Comparison of ENCODE assay signal across 26 cellular contexts in genomic region chr9:120863833-120864232, GRCh38. TPM values are rescaled to one million over a fixed set of nuclear protein-coding genes. Genes with fewer than 3 reads are reported as not detected.
DNase-seq lines count a peak whose midpoint lies in the region; ATAC-seq and TF ChIP-seq lines count a peak whose summit lies in the region.
"Had no signal": no experiment of that assay in that cellular context is flagged by ENCODE, and none has a peak within 500 bp of the region (broad histone marks: within the 10 kb centered on the region; RNA-seq: fewer than 3 reads in every experiment).

No MANE protein-coding gene starts in this region.

- H3K27ac Mint-ChIP-seq in T-helper 17 cell: peak overlapping the region; percentile 51
- H3K27ac Mint-ChIP-seq: activated naive CD8-positive, alpha-beta T cell treated with anti-CD3 and anti-CD28 coated beads, Interleukin-2, amount 50 U/mL, for 24 hours; CD4-positive, alpha-beta T cell; IgD-negative memory B cell; stimulated activated naive CD8-positive, alpha-beta T cell treated with anti-CD3 and anti-CD28 coated beads, Interleukin-15, Interleukin-2, amounts not matched to agents 100 ng/mL and 50 ng/mL, for 24 hours had no signal

- no peaks in the 10 kb centered on the region for H3K9me3 ChIP-seq in T-helper 17 cell (ENCODE audit: control insufficient read depth, low read length, poor library complexity, severe bottlenecking)
- H3K9me3 ChIP-seq: heart left ventricle, testis had no signal

- TF ChIP-seq CTCF in foreskin fibroblast (IDR thresholded peaks at IDR 0.05; ENCODE audit: low read depth, low read length): no peak

- H3K4me1 Mint-ChIP-seq in T-helper 17 cell: peaks cover 15% of the 10 kb centered on the region

- peak; percentile 36 for DNase-seq in activated effector memory CD4-positive, alpha-beta T cell treated with anti-CD3 and anti-CD28 coated beads, Interleukin-2, amount 50 U/mL, for 16 hours
- DNase-seq in activated effector memory CD4-positive, alpha-beta T cell treated with Interleukin-2 at 50 U/mL for 16 hours: no peak
- peak; percentile 85 for DNase-seq in H7
- DNase-seq in T-helper 17 cell: no peak
- DNase-seq in iPS-NIHi7 (ENCODE audit: extremely low spot score): peak; percentile 54
- DNase-seq in stimulated activated CD4-positive, alpha-beta T cell treated with anti-CD3 and anti-CD28 coated beads, Interleukin-12 subunit alpha, Interleukin-12 subunit beta, amount 100 ng/mL, for 4 hours: no peak
- no peak for DNase-seq in foreskin fibroblast
- DNase-seq in activated CD4-positive, CD25-positive, alpha-beta regulatory T cell treated with anti-CD3 and anti-CD28 coated beads, Interleukin-2, amount 50 U/mL, for 72 hours: no peak
- DNase-seq: activated CD4-positive, alpha-beta T cell treated with anti-CD3 and anti-CD28 coated beads, Interleukin-2, amount 50 U/mL, for 4 hours; activated naive CD8-positive, alpha-beta T cell treated with anti-CD3 and anti-CD28 coated beads, Interleukin-2, amount 50 U/mL, for 24 hours; cortex of kidney; effector memory CD4-positive, alpha-beta T cell; erythroblast; heart left ventricle; kidney; left ventricle myocardium superior; NCI-H1048; NCI-H446 treated with DMSO at 0.1 percent for 48 hours; NCI-H774; stimulated activated CD4-positive, alpha-beta T cell treated with anti-CD3 and anti-CD28 coated beads, Interleukin-1b, Interleukin-23, amount 100 ng/mL, for 48 hours; testis had no signal

- peaks cover 21% of the 10 kb centered on the region for H3K36me3 ChIP-seq in H7 (replicated peaks; ENCODE audit: control insufficient read depth, insufficient read depth, low read length)

- H3K27me3 ChIP-seq in H7 (ENCODE audit: control insufficient read depth, insufficient read depth, low read length): no peaks in the 10 kb centered on the region
- H3K27me3 ChIP-seq: cardiac muscle cell, heart left ventricle, testis had no signal

- ATAC-seq in T-helper 17 cell: no peak
- ATAC-seq: heart left ventricle, left ventricle myocardium superior had no signal

- no peak overlapping the region for H3K4me3 Mint-ChIP-seq in T-helper 17 cell
- H3K4me3 Mint-ChIP-seq: activated naive CD8-positive, alpha-beta T cell treated with anti-CD3 and anti-CD28 coated beads, Interleukin-2, amount 50 U/mL, for 24 hours; CD4-positive, alpha-beta T cell; stimulated activated naive CD8-positive, alpha-beta T cell treated with anti-CD3 and anti-CD28 coated beads, Interleukin-15, Interleukin-2, amounts not matched to agents 100 ng/mL and 50 ng/mL, for 24 hours had no signal

- H3K27me3 Mint-ChIP-seq in T-helper 17 cell: no peaks in the 10 kb centered on the region
- H3K27me3 Mint-ChIP-seq: activated naive CD8-positive, alpha-beta T cell treated with anti-CD3 and anti-CD28 coated beads, Interleukin-2, amount 50 U/mL, for 24 hours; CD4-positive, alpha-beta T cell; IgD-negative memory B cell; stimulated activated naive CD8-positive, alpha-beta T cell treated with anti-CD3 and anti-CD28 coated beads, Interleukin-15, Interleukin-2, amounts not matched to agents 100 ng/mL and 50 ng/mL, for 24 hours had no signal

- H3K36me3 Mint-ChIP-seq in T-helper 17 cell (ENCODE audit: low read depth): peaks cover 2% of the 10 kb centered on the region

- H3K4me3 ChIP-seq in H7 (ENCODE audit: insufficient read depth, low read depth, low read length) (no peak overlapping the region), foreskin fibroblast (ENCODE audit: low read depth in 1 of 2, low read length in 2 of 2) (no peak overlapping the region)
- H3K4me3 ChIP-seq: cardiac muscle cell, heart left ventricle, smooth muscle cell, testis had no signal

RNA-seq across cellular contexts. Expression of gene PHF19, which starts 13.2 kb away (rescaled TPM):
- 35.5 and 40.1 TPM in 2 replicates for total RNA-seq in H7 (2014; rRNA removed; shearing (Covaris generic))
- 10 to 100 TPM; 69.9 to 96.9 TPM for total RNA-seq in T-helper 17 cell

RNA-seq across cellular contexts. Expression of gene PSMD5, which starts 21.1 kb away (rescaled TPM):
- total RNA-seq in H7 (2014; rRNA removed; shearing (Covaris generic)): 24.3 and 25.6 TPM in 2 replicates
- total RNA-seq in T-helper 17 cell: 10 to 100 TPM; 37.2 to 51.5 TPM

Comparison
In these comparisons a context has a peak if more than half of its experiments do, and no peak if none do; other contexts are left out.
1. DNase-seq: peak in activated effector memory CD4-positive, alpha-beta T cell treated with anti-CD3 and anti-CD28 coated beads, Interleukin-2, amount 50 U/mL, for 16 hours (single experiment), H7 (single experiment) and iPS-NIHi7 (single experiment); none in activated effector memory CD4-positive, alpha-beta T cell treated with Interleukin-2 at 50 U/mL for 16 hours (single experiment), T-helper 17 cell (0 of 3), stimulated activated CD4-positive, alpha-beta T cell treated with anti-CD3 and anti-CD28 coated beads, Interleukin-12 subunit alpha, Interleukin-12 subunit beta, amount 100 ng/mL, for 4 hours (single experiment), foreskin fibroblast (0 of 2) and activated CD4-positive, CD25-positive, alpha-beta regulatory T cell treated with anti-CD3 and anti-CD28 coated beads, Interleukin-2, amount 50 U/mL, for 72 hours (single experiment).